Comparison of ENCODE assay signal across 1 cellular context in genomic region chr10:11330383-11331020, GRCh38.
TF ChIP-seq lines count a peak whose summit lies in the region.

No MANE protein-coding gene starts in this region.

TF ChIP-seq in GM12878, 131 proteins besides CTCF, POLR2A, EP300 and RAD21 (continued from another document):
- peak; percentile 55; the same call in 1 of the 2 replicates for TF ChIP-seq NR2F1 (conservative IDR thresholded peaks at IDR 0.05)
